In genomic region chr11:48148749-48149148, GRCh38 we compare ENCODE assay signal across 23 cellular contexts.
DNase-seq lines count a peak whose midpoint lies in the region; ATAC-seq, FAIRE-seq and TF ChIP-seq lines count a peak whose summit lies in the region.
"Had no signal": no experiment of that assay in that cellular context is flagged by ENCODE, and none has a peak within 500 bp of the region (broad histone marks: within the 10 kb centered on the region; RNA-seq: fewer than 3 reads in every experiment).

No MANE protein-coding gene starts in this region.

- H3K4me3 ChIP-seq in keratinocyte (ENCODE audit: control insufficient read depth in 2 of 3, extremely low read depth in 1 of 3, insufficient read depth in 2 of 3, low read depth in 1 of 3, low read length in 3 of 3): no peak overlapping the region
- H3K4me3 ChIP-seq: K562, Peyer's patch had no signal

- H3K27me3 ChIP-seq in keratinocyte (ENCODE audit: control insufficient read depth, extremely low read depth, insufficient read depth, low read length): no peaks in the 10 kb centered on the region
- H3K27me3 ChIP-seq: BE2C, Peyer's patch had no signal

- no peak overlapping the region for H3K9ac ChIP-seq in keratinocyte (ENCODE audit: control insufficient read depth, extremely low read depth, insufficient read depth, low read length)
- H3K9ac ChIP-seq: SK-N-SH had no signal

- peaks cover 9% of the 10 kb centered on the region for H3K9me3 Mint-ChIP-seq in chondrocyte (ENCODE audit: low read depth)
- H3K9me3 Mint-ChIP-seq in effector memory CD8-positive, alpha-beta T cell: peaks cover 0 to 5% of the 10 kb centered on the region in 2 donors

- no peak overlapping the region for H2AFZ ChIP-seq in keratinocyte (ENCODE audit: control insufficient read depth, low read length)

- dilution Hi-C loops in keratinocyte (cut with MboI; ENCODE audit: extremely low pct_ligation_motif_present, low sequenced_read_pairs): no loop called here

- POLR2A ChIA-PET in RWPE1 (lab: Yijun Ruan, JAX; ENCODE audit: low non-redundant PET): no interaction called here

- TF ChIP-seq CTCF in RWPE1 (conservative IDR thresholded peaks at IDR 0.05; ENCODE audit: low read depth): no peak
- TF ChIP-seq CTCF in chondrocyte (IDR thresholded peaks at IDR 0.05): no peak
- TF ChIP-seq CTCF in keratinocyte (optimal IDR thresholded peaks at IDR 0.05 in 1 of 3, IDR thresholded peaks at IDR 0.05 in 1 of 3, conservative IDR thresholded peaks at IDR 0.05 in 1 of 3; ENCODE audit: extremely low read depth in 1 of 3, insufficient read depth in 2 of 3, low read length in 3 of 3): no peak

- H3K27ac Mint-ChIP-seq in chondrocyte (ENCODE audit: unreplicated experiment): peak overlapping the region; percentile 41
- peak overlapping the region in 1 of 2 donors; percentile 55 for H3K27ac Mint-ChIP-seq in effector memory CD8-positive, alpha-beta T cell

- CTCF ChIA-PET in RWPE1 (lab: Yijun Ruan, JAX): interaction anchor here (0.5 kb wide), 1 partner anchor 292 kb away, joined by 3 read pairs; no protein-coding TSS in a partner anchor

- no peak for ATAC-seq in effector memory CD8-positive, alpha-beta T cell (replicated peaks)
- ATAC-seq: K562 had no signal

- no peak overlapping the region for H3K4me3 Mint-ChIP-seq in chondrocyte (ENCODE audit: unreplicated experiment)
- H3K4me3 Mint-ChIP-seq in effector memory CD8-positive, alpha-beta T cell: no peak overlapping the region
- H3K4me3 Mint-ChIP-seq: CD4-positive, alpha-beta memory T cell had no signal

- peak overlapping the region; percentile 15 for H3K4me2 ChIP-seq in keratinocyte (ENCODE audit: control insufficient read depth, extremely low read depth, insufficient read depth, low read depth, low read length)
- H3K4me2 ChIP-seq: SK-N-SH had no signal

- peaks cover 17% of the 10 kb centered on the region for H3K4me1 ChIP-seq in keratinocyte (ENCODE audit: control insufficient read depth, extremely low read depth, insufficient read depth, low read length)
- H3K4me1 ChIP-seq: BE2C, Peyer's patch had no signal

- no peaks in the 10 kb centered on the region for H4K20me1 ChIP-seq in keratinocyte (ENCODE audit: control insufficient read depth, extremely low read depth, insufficient read depth, low read length)

- H3K27ac ChIP-seq in RWPE1 (peak overlapping the region; percentile 77), keratinocyte (ENCODE audit: control insufficient read depth, insufficient read depth, low read length) (no peak overlapping the region)
- H3K27ac ChIP-seq: Peyer's patch had no signal

- peaks cover 25% of the 10 kb centered on the region for H3K36me3 Mint-ChIP-seq in chondrocyte (ENCODE audit: low read depth)
- H3K36me3 Mint-ChIP-seq in effector memory CD8-positive, alpha-beta T cell (ENCODE audit: insufficient read depth): peaks cover 69% of the 10 kb centered on the region

- DNase-seq in HPDE6-E6E7 (ENCODE audit: extremely low spot score) (peak; percentile 39), RWPE1 (ENCODE audit: low spot score) (peak; percentile 46), chondrocyte (ENCODE audit: low spot score) (no peak), keratinocyte (ENCODE audit: low read depth, low spot score) (peak; percentile 13), C1 segment of cervical spinal cord (lab: John Stamatoyannopoulos, UW) (no peak), hepatic stellate cell (ENCODE audit: low spot score) (no peak), activated T-cell treated with anti-CD3 and anti-CD28 coated beads for 4 hours (no peak)
- no peak for DNase-seq in effector memory CD8-positive, alpha-beta T cell
- DNase-seq: BE2C; CD4-positive, alpha-beta memory T cell; DMS53; MV-4-11; NCI-H1417; NCI-H187 treated with DMSO at 0.1 percent for 48 hours; NCI-H226; NCI-H524 treated with DMSO at 0.1 percent for 48 hours; Peyer's patch; SHP77; SK-N-SH had no signal

- H3K36me3 ChIP-seq in keratinocyte (ENCODE audit: control insufficient read depth in 2 of 2, extremely low read depth in 1 of 2, insufficient read depth in 2 of 2, low read length in 2 of 2): no peaks in the 10 kb centered on the region
- H3K36me3 ChIP-seq: BE2C had no signal

- H3K27me3 Mint-ChIP-seq in chondrocyte (ENCODE audit: low read depth): no peaks in the 10 kb centered on the region
- no peaks in the 10 kb centered on the region for H3K27me3 Mint-ChIP-seq in effector memory CD8-positive, alpha-beta T cell
- H3K27me3 Mint-ChIP-seq: CD4-positive, alpha-beta memory T cell had no signal

- H3K9me1 ChIP-seq in keratinocyte (ENCODE audit: control insufficient read depth, extremely low read depth, insufficient read depth, low read length): no peaks in the 10 kb centered on the region

- no peaks in the 10 kb centered on the region for H3K79me2 ChIP-seq in keratinocyte (ENCODE audit: control insufficient read depth, insufficient read depth, low read length)

- peaks cover 5% of the 10 kb centered on the region for H3K9me3 ChIP-seq in keratinocyte (ENCODE audit: control insufficient read depth, low read depth, low read length)
- H3K9me3 ChIP-seq: BE2C had no signal

- H3K4me1 Mint-ChIP-seq in chondrocyte (ENCODE audit: low read depth): peaks cover 17% of the 10 kb centered on the region
- peaks cover 0 to 6% of the 10 kb centered on the region in 2 donors for H3K4me1 Mint-ChIP-seq in effector memory CD8-positive, alpha-beta T cell (ENCODE audit: low read depth in 2 of 2)

- no peak for FAIRE-seq in keratinocyte (lab: Jason Lieb, UNC)
- FAIRE-seq: A204.1, GM12892, H1, K562 had no signal

Comparison
In these comparisons a context has a peak if more than half of its experiments do, and no peak if none do; other contexts are left out.
1. DNase-seq: peak in HPDE6-E6E7 (single experiment), RWPE1 (single experiment) and keratinocyte (single experiment); none in chondrocyte (single experiment), C1 segment of cervical spinal cord (0 of 14), hepatic stellate cell (single experiment), effector memory CD8-positive, alpha-beta T cell (0 of 3) and activated T-cell treated with anti-CD3 and anti-CD28 coated beads for 4 hours (single experiment).